26 cellular contexts compared by ENCODE assay signal in the genomic region with DNA sequence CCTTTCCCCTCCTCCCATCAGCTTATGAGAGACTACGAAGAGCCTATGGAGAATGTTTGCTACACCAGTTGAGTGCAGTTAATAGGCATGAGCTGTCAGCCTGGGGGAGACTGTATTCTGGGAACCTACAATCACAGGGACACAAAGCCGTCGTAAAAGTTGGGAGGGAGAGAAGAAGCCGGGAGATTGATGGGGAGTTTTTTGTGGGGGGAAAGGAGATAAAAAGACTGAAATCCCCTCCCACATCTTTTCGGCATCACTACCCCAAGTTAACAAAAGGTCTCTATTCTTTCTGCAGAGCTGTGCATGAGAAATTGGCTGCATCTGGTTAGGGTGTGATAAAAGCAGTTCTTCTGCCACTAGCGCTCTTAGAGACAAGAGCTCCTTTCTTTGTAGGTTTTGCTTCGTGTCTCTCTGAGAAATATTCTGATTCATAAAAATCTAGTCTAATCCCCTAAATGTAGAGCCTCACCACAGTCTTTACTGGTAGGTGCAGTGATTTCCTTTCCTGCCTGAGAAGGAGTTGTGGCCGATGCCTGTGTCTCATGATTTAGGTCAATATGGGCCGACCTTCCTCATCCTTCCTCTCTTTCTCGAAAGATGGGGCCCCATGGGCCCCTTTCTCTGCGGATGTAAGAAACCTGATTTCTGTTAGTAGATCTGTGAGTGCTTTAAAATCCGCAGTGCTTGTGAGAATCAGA.
DNase-seq lines count a peak whose midpoint lies in the region; ATAC-seq and TF ChIP-seq lines count a peak whose summit lies in the region.
"Had no signal": no experiment of that assay in that cellular context is flagged by ENCODE, and none has a peak within 500 bp of the region (broad histone marks: within the 10 kb centered on the region; RNA-seq: fewer than 3 reads in every experiment).

No MANE protein-coding gene starts in this region.

- H3K4me3 ChIP-seq in neuron (ENCODE audit: low read length): peak overlapping the region; percentile 0
- H3K4me3 ChIP-seq in colonic mucosa: no peak overlapping the region
- H3K4me3 ChIP-seq: A549, body of pancreas, esophagus squamous epithelium, HAP-1 had no signal

- no peak overlapping the region for H3K9ac ChIP-seq in colonic mucosa (ENCODE audit: low read depth in 2 of 2, low read length in 2 of 2)

- DNase-seq in Ammon's horn (ENCODE audit: low spot score) (peak; percentile 52), T-helper 17 cell (no peak), foreskin melanocyte (peak; percentile 97), colonic mucosa (no peak), Kasumi-1 (lab: John Stamatoyannopoulos, UW) (no peak), NCI-H510A treated with DMSO at 0.1 percent for 48 hours (lab: John Stamatoyannopoulos, UW) (no peak), dermis blood vessel endothelial cell (no peak)
- DNase-seq: activated CD8-positive, alpha-beta T cell treated with anti-CD3 and anti-CD28 coated beads, Interleukin-2, amount 10 ng/mL, durations not matched to agents 7 days and 5 days; activated naive CD8-positive, alpha-beta T cell treated with anti-CD3 and anti-CD28 coated beads for 36 hours; activated T-cell treated with anti-CD3 and anti-CD28 coated beads, Interleukin-2, amount 50 U/mL, for 72 hours; body of pancreas; DMS79; esophagus squamous epithelium; KG1; mammary epithelial cell; NCI-H2029 treated with DMSO at 0.1 percent for 48 hours; NCI-H526; Right ventricle myocardium superior; T-cell; trophoblast cell had no signal

- H3K27me3 ChIP-seq in neuron (ENCODE audit: insufficient read depth, low read length): no peaks in the 10 kb centered on the region
- H3K27me3 ChIP-seq in colonic mucosa: no peaks in the 10 kb centered on the region
- H3K27me3 ChIP-seq: body of pancreas, esophagus squamous epithelium had no signal

- no peak overlapping the region for H2AFZ ChIP-seq in neuron (ENCODE audit: low read depth, low read length)

- H3K9me3 ChIP-seq in T-helper 17 cell (ENCODE audit: control insufficient read depth, low read length, poor library complexity, severe bottlenecking) (no peaks in the 10 kb centered on the region), neuron (ENCODE audit: low read length) (no peaks in the 10 kb centered on the region), colonic mucosa (no peaks in the 10 kb centered on the region)
- H3K9me3 ChIP-seq: A549, body of pancreas, esophagus squamous epithelium, HAP-1 had no signal

- H3K4me1 Mint-ChIP-seq in T-helper 17 cell: peaks cover 4% of the 10 kb centered on the region
- H3K4me1 Mint-ChIP-seq: activated naive CD8-positive, alpha-beta T cell treated with anti-CD3 and anti-CD28 coated beads for 36 hours; CD14-positive monocyte; stimulated activated memory B cell treated with anti-CD40 and anti-IgM and Interleukin-4, amounts not matched to agents 10 μg/mL and 1 μg/mL and 100 μg/mL, for 72 hours had no signal

- no peak overlapping the region for H3K27ac ChIP-seq in colonic mucosa
- H3K27ac ChIP-seq: A549, body of pancreas, esophagus squamous epithelium had no signal

- H3K36me3 Mint-ChIP-seq in T-helper 17 cell (ENCODE audit: low read depth): no peaks in the 10 kb centered on the region

- no peaks in the 10 kb centered on the region for H3K27me3 Mint-ChIP-seq in T-helper 17 cell
- H3K27me3 Mint-ChIP-seq: activated naive CD8-positive, alpha-beta T cell treated with anti-CD3 and anti-CD28 coated beads for 36 hours; natural killer cell treated with Interleukin-12 subunit alpha and Interleukin-12 subunit beta and Interleukin-15 and Interleukin-18, amount 100 ng/mL, for 72 hours; stimulated activated memory B cell treated with anti-CD40 and anti-IgM and Interleukin-4, amounts not matched to agents 10 μg/mL and 1 μg/mL and 100 μg/mL, for 72 hours; T-cell had no signal

- peaks cover 24% of the 10 kb centered on the region for H3K4me1 ChIP-seq in neuron (ENCODE audit: insufficient read depth, low read length)
- H3K4me1 ChIP-seq in colonic mucosa: no peaks in the 10 kb centered on the region
- H3K4me1 ChIP-seq: A549, body of pancreas, esophagus squamous epithelium, HAP-1 had no signal

- H3K4me3 Mint-ChIP-seq in T-helper 17 cell: peak overlapping the region; percentile 31
- H3K4me3 Mint-ChIP-seq: activated CD8-positive, alpha-beta T cell treated with anti-CD3 and anti-CD28 coated beads, Interleukin-2, amount 10 ng/mL, durations not matched to agents 7 days and 5 days; activated naive CD8-positive, alpha-beta T cell treated with anti-CD3 and anti-CD28 coated beads for 36 hours; activated T-cell treated with anti-CD3 and anti-CD28 coated beads, Interleukin-2, amount 50 U/mL, for 72 hours; CD14-positive monocyte; natural killer cell treated with Interleukin-12 subunit alpha and Interleukin-12 subunit beta and Interleukin-15 and Interleukin-18, amount 100 ng/mL, for 72 hours; stimulated activated memory B cell treated with anti-CD40 and anti-IgM and Interleukin-4, amounts not matched to agents 10 μg/mL and 1 μg/mL and 100 μg/mL, for 72 hours; T-cell had no signal

- H3K36me3 ChIP-seq in neuron (ENCODE audit: insufficient read depth, low read length) (peaks cover 68% of the 10 kb centered on the region), colonic mucosa (peaks cover 5% of the 10 kb centered on the region)

- peak; percentile 32 for ATAC-seq in T-helper 17 cell
- ATAC-seq: activated CD8-positive, alpha-beta T cell treated with anti-CD3 and anti-CD28 coated beads, Interleukin-2, amount 10 ng/mL, durations not matched to agents 7 days and 5 days; activated T-cell treated with anti-CD3 and anti-CD28 coated beads, Interleukin-2, amount 50 U/mL, for 72 hours; body of pancreas; natural killer cell treated with Interleukin-12 subunit alpha and Interleukin-12 subunit beta and Interleukin-15 and Interleukin-18, amount 100 ng/mL, for 72 hours; stimulated activated memory B cell treated with anti-CD40 and anti-IgM and Interleukin-4, amounts not matched to agents 10 μg/mL and 1 μg/mL and 100 μg/mL, for 72 hours; T-cell had no signal

- no peak for TF ChIP-seq CTCF in colonic mucosa (IDR thresholded peaks at IDR 0.05)

- intact Hi-C loops in colonic mucosa (cut with DNase I): no loop called here

- H3K27ac Mint-ChIP-seq in T-helper 17 cell: peak overlapping the region; percentile 24
- H3K27ac Mint-ChIP-seq: activated CD8-positive, alpha-beta T cell treated with anti-CD3 and anti-CD28 coated beads, Interleukin-2, amount 10 ng/mL, durations not matched to agents 7 days and 5 days; activated naive CD8-positive, alpha-beta T cell treated with anti-CD3 and anti-CD28 coated beads for 36 hours; activated T-cell treated with anti-CD3 and anti-CD28 coated beads, Interleukin-2, amount 50 U/mL, for 72 hours; natural killer cell treated with Interleukin-12 subunit alpha and Interleukin-12 subunit beta and Interleukin-15 and Interleukin-18, amount 100 ng/mL, for 72 hours; stimulated activated memory B cell treated with anti-CD40 and anti-IgM and Interleukin-4, amounts not matched to agents 10 μg/mL and 1 μg/mL and 100 μg/mL, for 72 hours had no signal

Comparison
In these comparisons a context has a peak if more than half of its experiments do, and no peak if none do; other contexts are left out.
1. DNase-seq: peak in Ammon's horn (single experiment) and foreskin melanocyte (single experiment); none in T-helper 17 cell (0 of 3), colonic mucosa (single experiment), Kasumi-1 (0 of 2), NCI-H510A treated with DMSO at 0.1 percent for 48 hours (single experiment) and dermis blood vessel endothelial cell (single experiment).